ENCODE assay signal across 8 cellular contexts in genomic region chr11:1308745-1309497, GRCh38. TPM values are rescaled to one million over a fixed set of nuclear protein-coding genes. Genes with fewer than 3 reads are reported as not detected.
DNase-seq lines count a peak whose midpoint lies in the region; ATAC-seq and TF ChIP-seq lines count a peak whose summit lies in the region.

No MANE protein-coding gene starts in this region.

- H3K9me3 Mint-ChIP-seq in activated T-cell treated with anti-CD3 and anti-CD28 coated beads, Interleukin-2, amount 50 U/mL, for 4 hours, result peaks cover 11% of the 10 kb centered on the region

- intact Hi-C loops in posterior vena cava (cut with DNase I), result no loop called here

- peaks cover 2% of the 10 kb centered on the region for H3K36me3 Mint-ChIP-seq in activated T-cell treated with anti-CD3 and anti-CD28 coated beads, Interleukin-2, amount 50 U/mL, for 4 hours (ENCODE audit: insufficient read depth)

- DNase-seq in activated T-cell treated with anti-CD3 and anti-CD28 coated beads, Interleukin-2, amount 50 U/mL, for 4 hours, result no peak
- no peak for DNase-seq in activated T-cell treated with anti-CD3 and anti-CD28 coated beads, Interleukin-2, amount 50 U/mL, for 1 hour
- DNase-seq in T-helper 22 cell (ENCODE audit: low read depth), result peak; percentile 13
- peak; percentile 47 for DNase-seq in fibroblast of villous mesenchyme (ENCODE audit: low read depth)
- DNase-seq in posterior vena cava (ENCODE audit: low spot score), result peak; percentile 83
- no peak for DNase-seq in NCI-H1092 (lab: John Stamatoyannopoulos, UW)
- no peak for DNase-seq in D341Med (ENCODE audit: low spot score)

- H3K4me1 Mint-ChIP-seq in activated T-cell treated with anti-CD3 and anti-CD28 coated beads, Interleukin-2, amount 50 U/mL, for 4 hours (ENCODE audit: low read depth), result peaks cover 47% of the 10 kb centered on the region

- no peak for TF ChIP-seq CTCF in fibroblast of villous mesenchyme (IDR thresholded peaks at IDR 0.05; ENCODE audit: insufficient read depth, low read depth, low read length)

- peaks cover 2% of the 10 kb centered on the region for H3K27me3 Mint-ChIP-seq in activated T-cell treated with anti-CD3 and anti-CD28 coated beads, Interleukin-2, amount 50 U/mL, for 4 hours (ENCODE audit: low read depth)

- peak in 1 of 2 donors; percentile 9 for ATAC-seq in activated T-cell treated with anti-CD3 and anti-CD28 coated beads, Interleukin-2, amount 50 U/mL, for 4 hours
- ATAC-seq in HG02970 (IDR thresholded peaks at IDR 0.05; ENCODE audit: low FRiP score, unreplicated experiment), result peak; percentile 7

- H3K4me3 Mint-ChIP-seq in activated T-cell treated with anti-CD3 and anti-CD28 coated beads, Interleukin-2, amount 50 U/mL, for 4 hours, result peak overlapping the region; percentile 77

- H3K4me3 ChIP-seq in fibroblast of villous mesenchyme (ENCODE audit: low read depth, low read length), result peak overlapping the region; percentile 75

RNA-seq across cellular contexts. Expression of gene TOLLIP, which starts 0.5 kb away (rescaled TPM):
- 10 to 100 TPM; 38.0 to 45.9 (median 44.3) TPM for total RNA-seq in activated T-cell treated with anti-CD3 and anti-CD28 coated beads, Interleukin-2, amount 50 U/mL, for 4 hours
- total RNA-seq in fibroblast of villous mesenchyme (27.2 and 29.3 TPM in 2 replicates), posterior vena cava (10 to 100 TPM; 44.1 to 46.4 TPM)

Comparison
In these comparisons a context has a peak if more than half of its experiments do, and no peak if none do; other contexts are left out.
1. DNase-seq: peak in T-helper 22 cell (single experiment), fibroblast of villous mesenchyme (single experiment) and posterior vena cava (single experiment); none in activated T-cell treated with anti-CD3 and anti-CD28 coated beads, Interleukin-2, amount 50 U/mL, for 4 hours (single experiment), activated T-cell treated with anti-CD3 and anti-CD28 coated beads, Interleukin-2, amount 50 U/mL, for 1 hour (single experiment), NCI-H1092 (single experiment) and D341Med (single experiment).